In the genomic region with DNA sequence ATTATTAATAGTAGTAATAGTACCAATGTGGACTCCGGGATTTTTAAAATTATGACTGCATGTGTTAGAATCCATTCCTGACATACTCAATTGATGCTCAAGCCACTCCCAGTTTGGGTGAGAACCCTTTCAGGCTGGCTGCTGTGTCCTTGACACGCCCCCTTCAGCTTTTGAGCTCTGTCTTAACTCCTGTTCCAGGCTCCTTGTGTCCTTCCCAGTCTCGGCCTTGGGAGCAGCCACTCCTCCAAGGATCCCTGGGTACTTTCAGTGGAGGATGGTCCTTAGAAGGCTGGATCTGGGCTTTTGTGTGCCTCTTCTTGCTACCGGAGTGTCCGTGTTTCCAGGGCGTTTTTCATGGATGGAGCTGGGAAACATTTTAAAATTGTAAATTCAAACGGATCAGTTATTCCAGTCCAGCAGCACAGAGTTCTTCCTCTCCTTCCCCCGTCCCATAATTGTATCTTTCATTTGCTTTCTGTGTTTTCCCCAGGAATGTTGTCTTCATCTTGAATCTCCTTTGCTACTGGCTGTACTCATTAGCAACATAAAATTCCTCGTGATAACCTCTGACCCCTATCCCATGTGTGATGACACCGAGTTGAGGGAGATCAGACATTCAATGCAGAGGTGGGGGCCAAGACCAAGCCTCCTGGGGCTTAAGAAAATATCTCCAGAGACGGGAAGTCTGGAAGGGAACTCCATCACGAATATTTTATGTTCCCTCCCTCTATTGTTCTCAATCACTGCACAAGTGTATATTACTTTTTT, we compare ENCODE assay signal across 1 cellular context.
TF ChIP-seq lines count a peak whose summit lies in the region.

No MANE protein-coding gene starts in this region.

TF ChIP-seq in endothelial cell of umbilical vein, 7 proteins besides CTCF, POLR2A, EP300 and RAD21 (continued from another document):
- TF ChIP-seq MYC (IDR thresholded peaks at IDR 0.05; ENCODE audit: low read depth, low read length) (no peak), POLR2AphosphoS5 (IDR thresholded peaks at IDR 0.05; ENCODE audit: insufficient read depth, low read depth, low read length) (no peak), EZH2 (IDR thresholded peaks at IDR 0.05; ENCODE audit: borderline replicate concordance, low read depth, low read length, severe bottlenecking) (no peak), GATA2 (IDR thresholded peaks at IDR 0.05; ENCODE audit: insufficient read depth, insufficient read length, low read depth, low read length) (no peak)
- TF ChIP-seq, protein P1, sequence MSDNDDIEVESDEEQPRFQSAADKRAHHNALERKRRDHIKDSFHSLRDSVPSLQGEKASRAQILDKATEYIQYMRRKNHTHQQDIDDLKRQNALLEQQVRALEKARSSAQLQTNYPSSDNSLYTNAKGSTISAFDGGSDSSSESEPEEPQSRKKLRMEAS (IDR thresholded peaks at IDR 0.05; ENCODE audit: insufficient read depth, insufficient read length): no peak
